In genomic region chr5:30039379-30039778, GRCh38 we compare ENCODE assay signal across 34 cellular contexts.
"Had no signal": no experiment of that assay in that cellular context is flagged by ENCODE, and none has a peak within 500 bp of the region (broad histone marks: within the 10 kb centered on the region; RNA-seq: fewer than 3 reads in every experiment).

No MANE protein-coding gene starts in this region.

- H3K9me3 ChIP-seq: MG63 had no signal

- DNase-seq: Karpas-422, Kasumi-1, MG63, MM.1S, MV-4-11, NCI-H1048, NCI-H1092, NCI-H1092 treated with DMSO at 0.1 percent for 48 hours, NCI-H1105, NCI-H1105 treated with DMSO at 0.1 percent for 48 hours, NCI-H1417, NCI-H1417 treated with DMSO at 0.1 percent for 48 hours, NCI-H1436, NCI-H1436 treated with DMSO at 0.1 percent for 48 hours, NCI-H146, NCI-H1694, NCI-H1694 treated with DMSO at 0.1 percent for 48 hours, NCI-H187, NCI-H187 treated with DMSO at 0.1 percent for 48 hours, NCI-H1930, NCI-H2029, NCI-H2029 treated with DMSO at 0.1 percent for 48 hours, NCI-H2081, NCI-H2081 treated with DMSO at 0.1 percent for 48 hours, NCI-H2107, NCI-H2171, NCI-H2171 treated with DMSO at 0.1 percent for 48 hours, NCI-H2227 treated with DMSO at 0.1 percent for 48 hours, NCI-H226, NCI-H345, NCI-H446, NCI-H446 treated with DMSO at 0.1 percent for 48 hours, NCI-H510A had no signal

- H3K27ac ChIP-seq: KMS-11 had no signal

- H3K9ac ChIP-seq: KMS-11 had no signal

- H3K4me3 ChIP-seq: MG63 had no signal

- H3K36me3 ChIP-seq: MG63 had no signal

- H3K27me3 ChIP-seq: MG63 had no signal
